ENCODE assay signal across 18 cellular contexts in the genomic region with DNA sequence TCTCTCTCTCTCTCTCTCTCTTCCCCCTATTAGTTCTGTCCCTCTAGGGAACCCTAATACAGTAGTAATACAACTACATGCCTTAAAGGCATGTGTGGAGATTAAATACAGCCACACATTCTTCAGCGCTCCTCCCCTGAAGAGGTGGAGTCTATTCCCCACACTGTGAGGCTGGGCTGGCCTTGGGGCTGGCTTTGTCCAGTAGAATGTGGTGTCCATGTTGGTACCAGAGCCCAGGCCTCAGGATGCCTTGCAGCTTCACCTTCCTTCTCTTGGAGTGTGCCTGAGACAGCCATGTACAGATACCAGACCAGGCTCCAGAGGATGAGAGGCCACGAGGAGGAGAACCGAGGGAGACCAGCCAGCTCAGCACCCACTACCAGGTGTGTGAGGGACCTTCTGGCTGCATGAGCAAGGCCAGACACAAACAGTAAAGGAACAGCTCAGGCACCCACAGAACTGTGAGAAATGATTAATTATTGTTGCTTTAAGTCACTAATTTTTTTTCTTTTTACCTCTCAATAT. TPM values are rescaled to one million over a fixed set of nuclear protein-coding genes. Genes with fewer than 3 reads are reported as not detected.
DNase-seq lines count a peak whose midpoint lies in the region; ATAC-seq and TF ChIP-seq lines count a peak whose summit lies in the region.
"Had no signal": no experiment of that assay in that cellular context is flagged by ENCODE, and none has a peak within 500 bp of the region (broad histone marks: within the 10 kb centered on the region; RNA-seq: fewer than 3 reads in every experiment).

No MANE protein-coding gene starts in this region.

- H3K9me3 ChIP-seq in right atrium auricular region = peaks cover 0 to 14% of the 10 kb centered on the region in 2 donors
- peaks cover 39% of the 10 kb centered on the region for H3K9me3 ChIP-seq in left ventricle myocardium inferior (replicated peaks)
- H3K9me3 ChIP-seq in vagina = no peaks in the 10 kb centered on the region
- H3K9me3 ChIP-seq in mucosa of descending colon = peaks cover 2% of the 10 kb centered on the region

- H3K9me3 Mint-ChIP-seq in osteocyte (ENCODE audit: unreplicated experiment) = peaks cover 20% of the 10 kb centered on the region

- no peak for ATAC-seq in mucosa of descending colon
- ATAC-seq in activated CD4-positive, CD25-positive, alpha-beta regulatory T cell treated with anti-CD3 and anti-CD28 coated beads, Interleukin-2, amount 50 U/mL, for 24 hours = no peak
- no peak for ATAC-seq in GM18502 (IDR thresholded peaks at IDR 0.05; ENCODE audit: poor library complexity, unreplicated experiment)

- no peak overlapping the region for H3K4me3 Mint-ChIP-seq in osteocyte (ENCODE audit: unreplicated experiment)
- H3K4me3 Mint-ChIP-seq: B cell; CD4-positive, alpha-beta T cell had no signal

- TF ChIP-seq POLR2A in vagina (IDR thresholded peaks at IDR 0.05) = no peak

- peaks cover 2% of the 10 kb centered on the region for H3K36me3 Mint-ChIP-seq in osteocyte (ENCODE audit: unreplicated experiment)

- DNase-seq in right atrium auricular region (ENCODE audit: low spot score) = peak; percentile 42
- DNase-seq in left ventricle myocardium inferior = no peak
- DNase-seq in ecto neural progenitor cell (ENCODE audit: low spot score) = peak; percentile 22
- DNase-seq in osteocyte (ENCODE audit: extremely low spot score, unreplicated experiment) = peak; percentile 65
- DNase-seq in vagina (ENCODE audit: extremely low spot score in 2 of 2) = peak; percentile 58 to 82
- no peak for DNase-seq in mucosa of descending colon
- DNase-seq: C1 segment of cervical spinal cord; Calu3; CD4-positive, alpha-beta T cell; DMS 273 treated with DMSO at 0.1 percent for 48 hours; DMS79 treated with DMSO at 0.1 percent for 48 hours; GDM1; IMR-90 had no signal

- H3K4me3 ChIP-seq in right atrium auricular region (no peak overlapping the region), left ventricle myocardium inferior (no peak overlapping the region), vagina (no peak overlapping the region), mucosa of descending colon (no peak overlapping the region)
- H3K4me3 ChIP-seq: HAP-1 had no signal

- H3K27me3 Mint-ChIP-seq in osteocyte (ENCODE audit: unreplicated experiment) = peaks cover 57% of the 10 kb centered on the region
- H3K27me3 Mint-ChIP-seq: CD4-positive, alpha-beta T cell had no signal

- TF ChIP-seq CTCF in right atrium auricular region (IDR thresholded peaks at IDR 0.05) = no peak
- no peak for TF ChIP-seq CTCF in left ventricle myocardium inferior (IDR thresholded peaks at IDR 0.05; ENCODE audit: borderline replicate concordance)
- TF ChIP-seq CTCF in osteocyte (IDR thresholded peaks at IDR 0.05) = no peak
- TF ChIP-seq CTCF in vagina (IDR thresholded peaks at IDR 0.05) = no peak
- TF ChIP-seq CTCF in mucosa of descending colon (IDR thresholded peaks at IDR 0.05) = no peak

- H3K27ac Mint-ChIP-seq in osteocyte (ENCODE audit: unreplicated experiment) = no peak overlapping the region
- H3K27ac Mint-ChIP-seq: B cell; CD4-positive, alpha-beta T cell had no signal

- H3K27me3 ChIP-seq in right atrium auricular region (no peaks in the 10 kb centered on the region), left ventricle myocardium inferior (ENCODE audit: low read depth) (no peaks in the 10 kb centered on the region), vagina (no peaks in the 10 kb centered on the region)

- intact Hi-C loops in left ventricle myocardium inferior (cut with micrococcal nuclease) (no loop called here), vagina (cut with DNase I) (no loop called here), mucosa of descending colon (cut with DNase I, micrococcal nuclease) (no loop called here)

- H3K27ac ChIP-seq in right atrium auricular region (no peak overlapping the region), left ventricle myocardium inferior (replicated peaks) (no peak overlapping the region), vagina (no peak overlapping the region)

- no peaks in the 10 kb centered on the region for H3K36me3 ChIP-seq in right atrium auricular region
- H3K36me3 ChIP-seq in left ventricle myocardium inferior = no peaks in the 10 kb centered on the region
- H3K36me3 ChIP-seq in vagina = no peaks in the 10 kb centered on the region
- H3K36me3 ChIP-seq in mucosa of descending colon (ENCODE audit: low read depth) = no peaks in the 10 kb centered on the region
- H3K36me3 ChIP-seq: HAP-1 had no signal

- H3K4me1 Mint-ChIP-seq in osteocyte (ENCODE audit: unreplicated experiment) = no peaks in the 10 kb centered on the region
- H3K4me1 Mint-ChIP-seq: B cell had no signal

- no peaks in the 10 kb centered on the region for H3K4me1 ChIP-seq in right atrium auricular region
- H3K4me1 ChIP-seq in left ventricle myocardium inferior = no peaks in the 10 kb centered on the region
- no peaks in the 10 kb centered on the region for H3K4me1 ChIP-seq in vagina
- H3K4me1 ChIP-seq in mucosa of descending colon (ENCODE audit: low read depth) = no peaks in the 10 kb centered on the region
- H3K4me1 ChIP-seq: HAP-1 had no signal

RNA-seq across cellular contexts. Expression of a gene that starts 10.6 kb away (rescaled TPM):
- total RNA-seq in right atrium auricular region = not detected
- total RNA-seq in left ventricle myocardium inferior = not detected
- total RNA-seq in osteocyte = not detected in 2 replicates
- 2.9 TPM for total RNA-seq in vagina
- 1 to 10 TPM in 2 of 3 donors, under 1 TPM in 1; 0.29 to 2.4 (median 1.2) TPM for total RNA-seq in mucosa of descending colon
- total RNA-seq: CD4-positive, alpha-beta T cell; H1; IMR-90 had no signal

RNA-seq across cellular contexts. Expression of a gene that starts 56.2 kb away (rescaled TPM):
- total RNA-seq in right atrium auricular region = 1 to 10 TPM; 8.3 to 8.9 TPM
- total RNA-seq in left ventricle myocardium inferior = 7.4 TPM
- total RNA-seq in osteocyte = 20.2 and 23.0 TPM in 2 replicates
- total RNA-seq in vagina = 9.1 TPM
- 10 to 100 TPM; 12.6 to 16.5 (median 16.4) TPM for total RNA-seq in mucosa of descending colon

Comparison
In these comparisons a context has a peak if more than half of its experiments do, and no peak if none do; other contexts are left out.
1. DNase-seq: peak in right atrium auricular region (single experiment), ecto neural progenitor cell (single experiment), osteocyte (single experiment) and vagina (2 of 2); none in left ventricle myocardium inferior (single experiment) and mucosa of descending colon (0 of 3).